Comparison of ENCODE assay signal across 17 cellular contexts in genomic region chr11:85697747-85698146, GRCh38. TPM values are rescaled to one million over a fixed set of nuclear protein-coding genes. Genes with fewer than 3 reads are reported as not detected.
A peak's percentile ranks its signal among the peaks of the same experiment; 100 is the strongest.
DNase-seq lines count a peak whose midpoint lies in the region; ATAC-seq lines count a peak whose summit lies in the region.
"Had no signal": no experiment of that assay in that cellular context is flagged by ENCODE, and none has a peak within 500 bp of the region (broad histone marks: within the 10 kb centered on the region; RNA-seq: fewer than 3 reads in every experiment).

No MANE protein-coding gene starts in this region.

- no peak overlapping the region for H3K4me3 Mint-ChIP-seq in activated T-cell treated with anti-CD3 and anti-CD28 coated beads, Interleukin-2, amount 50 U/mL, for 72 hours
- no peak overlapping the region for H3K4me3 Mint-ChIP-seq in activated T-cell treated with anti-CD3 and anti-CD28 coated beads, Interleukin-2, amount 50 U/mL, for 24 hours
- H3K4me3 Mint-ChIP-seq in T-helper 17 cell: no peak overlapping the region
- no peak overlapping the region for H3K4me3 Mint-ChIP-seq in memory B cell

- H3K4me1 Mint-ChIP-seq in activated T-cell treated with anti-CD3 and anti-CD28 coated beads, Interleukin-2, amount 50 U/mL, for 72 hours (ENCODE audit: low read depth): peaks cover 34% of the 10 kb centered on the region
- H3K4me1 Mint-ChIP-seq in activated T-cell treated with anti-CD3 and anti-CD28 coated beads, Interleukin-2, amount 50 U/mL, for 24 hours (ENCODE audit: low read depth): peaks cover 40% of the 10 kb centered on the region
- H3K4me1 Mint-ChIP-seq in T-helper 17 cell: peaks cover 22% of the 10 kb centered on the region
- peaks cover 12% of the 10 kb centered on the region for H3K4me1 Mint-ChIP-seq in memory B cell

- in situ Hi-C loops in HAP-1 (cut with MboI; ENCODE audit: low sequenced_read_pairs): no loop called here

- no peaks in the 10 kb centered on the region; the same call in 1 of the 2 replicates for H3K27me3 ChIP-seq in HAP-1 (ENCODE audit: low read depth)

- H3K9me3 ChIP-seq in T-helper 17 cell (ENCODE audit: control insufficient read depth, low read length, poor library complexity, severe bottlenecking) (no peaks in the 10 kb centered on the region), HAP-1 (no peaks in the 10 kb centered on the region)

- no peak for DNase-seq in activated T-cell treated with anti-CD3 and anti-CD28 coated beads, Interleukin-2, amount 50 U/mL, for 72 hours
- DNase-seq in activated T-cell treated with anti-CD3 and anti-CD28 coated beads, Interleukin-2, amount 50 U/mL, for 24 hours: no peak
- DNase-seq in T-helper 17 cell: no peak
- no peak for DNase-seq in memory B cell (ENCODE audit: low spot score in 2 of 2)
- no peak for DNase-seq in NCI-H1092 treated with DMSO at 0.1 percent for 48 hours (lab: John Stamatoyannopoulos, UW)
- no peak for DNase-seq in HAP-1 (ENCODE audit: low spot score in 2 of 2)
- no peak for DNase-seq in COR-L47 (lab: John Stamatoyannopoulos, UW)
- DNase-seq: C1 segment of cervical spinal cord, DMS 273 treated with DMSO at 0.1 percent for 48 hours, GM23248, NCI-H1436 treated with DMSO at 0.1 percent for 48 hours, NCI-H2029 treated with DMSO at 0.1 percent for 48 hours, NCI-H510A treated with DMSO at 0.1 percent for 48 hours, NCI-H82, Right ventricle myocardium superior had no signal

- ATAC-seq in activated T-cell treated with anti-CD3 and anti-CD28 coated beads, Interleukin-2, amount 50 U/mL, for 72 hours (replicated peaks in 1 of 2): peak in 1 of 2 donors; percentile 39
- peak; percentile 42 for ATAC-seq in HG02938 (IDR thresholded peaks at IDR 0.05; ENCODE audit: unreplicated experiment)
- ATAC-seq in T-helper 17 cell: no peak
- ATAC-seq in memory B cell (ENCODE audit: low read depth): peak; percentile 48

- peaks cover 0 to 2% of the 10 kb centered on the region in 2 donors for H3K9me3 Mint-ChIP-seq in activated T-cell treated with anti-CD3 and anti-CD28 coated beads, Interleukin-2, amount 50 U/mL, for 72 hours
- H3K9me3 Mint-ChIP-seq in activated T-cell treated with anti-CD3 and anti-CD28 coated beads, Interleukin-2, amount 50 U/mL, for 24 hours: no peaks in the 10 kb centered on the region
- H3K9me3 Mint-ChIP-seq in memory B cell: no peaks in the 10 kb centered on the region

- H3K4me3 ChIP-seq in HAP-1: no peak overlapping the region
- H3K4me3 ChIP-seq: GM23248, SK-N-MC had no signal

- H3K4me1 ChIP-seq in HAP-1: no peaks in the 10 kb centered on the region

- no peaks in the 10 kb centered on the region for H3K36me3 ChIP-seq in HAP-1 (replicated peaks)

- peak overlapping the region; percentile 54 for H3K27ac Mint-ChIP-seq in activated T-cell treated with anti-CD3 and anti-CD28 coated beads, Interleukin-2, amount 50 U/mL, for 72 hours
- no peak overlapping the region for H3K27ac Mint-ChIP-seq in activated T-cell treated with anti-CD3 and anti-CD28 coated beads, Interleukin-2, amount 50 U/mL, for 24 hours
- H3K27ac Mint-ChIP-seq in T-helper 17 cell: peak overlapping the region; percentile 51
- H3K27ac Mint-ChIP-seq in memory B cell: no peak overlapping the region

- H3K36me3 Mint-ChIP-seq in activated T-cell treated with anti-CD3 and anti-CD28 coated beads, Interleukin-2, amount 50 U/mL, for 72 hours (ENCODE audit: insufficient read depth in 2 of 2): peaks cover 0 to 1% of the 10 kb centered on the region in 2 donors
- H3K36me3 Mint-ChIP-seq in activated T-cell treated with anti-CD3 and anti-CD28 coated beads, Interleukin-2, amount 50 U/mL, for 24 hours (ENCODE audit: low read depth): peaks cover 5% of the 10 kb centered on the region
- H3K36me3 Mint-ChIP-seq in T-helper 17 cell (ENCODE audit: low read depth) (no peaks in the 10 kb centered on the region), memory B cell (no peaks in the 10 kb centered on the region)

- no peaks in the 10 kb centered on the region for H3K27me3 Mint-ChIP-seq in activated T-cell treated with anti-CD3 and anti-CD28 coated beads, Interleukin-2, amount 50 U/mL, for 72 hours (ENCODE audit: low read depth)
- no peaks in the 10 kb centered on the region for H3K27me3 Mint-ChIP-seq in activated T-cell treated with anti-CD3 and anti-CD28 coated beads, Interleukin-2, amount 50 U/mL, for 24 hours
- no peaks in the 10 kb centered on the region for H3K27me3 Mint-ChIP-seq in T-helper 17 cell
- H3K27me3 Mint-ChIP-seq in memory B cell: no peaks in the 10 kb centered on the region

RNA-seq across cellular contexts. Expression of gene CCDC89, which starts 11.8 kb away (rescaled TPM):
- total RNA-seq in activated T-cell treated with anti-CD3 and anti-CD28 coated beads, Interleukin-2, amount 50 U/mL, for 72 hours: under 1 TPM; 0.22 to 0.90 TPM
- total RNA-seq in T-helper 17 cell: under 1 TPM; 0.27 to 0.47 TPM

RNA-seq across cellular contexts. Expression of gene CREBZF, which starts 32.8 kb away (rescaled TPM):
- total RNA-seq in activated T-cell treated with anti-CD3 and anti-CD28 coated beads, Interleukin-2, amount 50 U/mL, for 72 hours: 10 to 100 TPM; 52.9 to 56.0 TPM
- 10 to 100 TPM; 46.6 to 50.5 TPM for total RNA-seq in T-helper 17 cell

RNA-seq across cellular contexts. Expression of gene TMEM126A, which starts 50.0 kb away (rescaled TPM):
- total RNA-seq in activated T-cell treated with anti-CD3 and anti-CD28 coated beads, Interleukin-2, amount 50 U/mL, for 72 hours: 10 to 100 TPM; 38.6 to 42.5 TPM
- total RNA-seq in T-helper 17 cell: 10 to 100 TPM; 19.6 to 21.1 TPM

Comparison
In these comparisons a context has a peak if more than half of its experiments do, and no peak if none do; other contexts are left out.
1. H3K27ac Mint-ChIP-seq: peak in activated T-cell treated with anti-CD3 and anti-CD28 coated beads, Interleukin-2, amount 50 U/mL, for 72 hours (single experiment) and T-helper 17 cell (single experiment); none in activated T-cell treated with anti-CD3 and anti-CD28 coated beads, Interleukin-2, amount 50 U/mL, for 24 hours (single experiment) and memory B cell (single experiment).